18 cellular contexts compared by ENCODE assay signal in the genomic region with DNA sequence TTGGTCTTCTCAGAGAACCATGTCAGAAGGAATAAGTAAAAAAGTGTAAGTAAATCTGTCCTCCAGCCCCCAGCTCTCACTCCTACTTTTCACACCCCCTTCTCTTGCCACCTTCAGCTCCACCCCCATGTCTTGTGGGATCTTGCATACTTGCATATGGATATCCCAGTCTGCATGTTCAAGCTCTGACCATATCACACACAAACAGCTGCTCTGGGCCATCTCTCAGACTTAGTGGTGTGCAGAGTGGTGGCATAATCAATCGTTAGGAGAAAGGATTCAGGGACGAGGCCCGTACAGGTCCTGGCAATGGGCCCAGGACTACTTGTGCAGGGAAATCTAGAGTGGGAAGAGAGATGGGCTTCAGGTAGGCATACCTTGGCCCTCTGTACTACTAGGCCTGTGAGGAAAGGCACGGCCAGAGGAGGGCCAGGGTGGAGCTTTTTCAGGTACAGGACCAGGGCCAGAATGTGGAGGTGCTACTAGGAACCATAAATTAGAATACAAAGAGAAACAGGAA.
"Had no signal": no experiment of that assay in that cellular context is flagged by ENCODE, and none has a peak within 500 bp of the region (broad histone marks: within the 10 kb centered on the region; RNA-seq: fewer than 3 reads in every experiment).

No MANE protein-coding gene starts in this region.

- H3K4me2 ChIP-seq: smooth muscle cell had no signal

- H3K9me3 ChIP-seq: heart left ventricle, stomach, suprapubic skin, upper lobe of left lung had no signal

- DNase-seq: activated CD4-positive, CD25-positive, alpha-beta regulatory T cell treated with anti-CD3 and anti-CD28 coated beads, Interleukin-2, amount 50 U/mL, for 72 hours; activated T-cell treated with anti-CD3 and anti-CD28 coated beads, Interleukin-2, amount 50 U/mL, for 1 hour; aorta; cerebellar nuclear complex; cortex of kidney; endodermal cell; heart left ventricle; left ventricle myocardium superior; stimulated activated CD4-positive, alpha-beta T cell treated with anti-CD3 and anti-CD28 coated beads, Interleukin-15, amount 100 ng/mL, for 24 hours; stomach; upper lobe of left lung; WERI-Rb-1 had no signal

- ATAC-seq: activated naive CD4-positive, alpha-beta T cell treated with anti-CD3 and anti-CD28 coated beads, Interleukin-2, amount 50 U/mL, for 72 hours; heart left ventricle; left ventricle myocardium superior; sciatic nerve; stimulated activated memory B cell treated with anti-CD40 and anti-IgM and Interleukin-4, amounts not matched to agents 10 μg/mL and 1 μg/mL and 100 μg/mL, for 72 hours had no signal

- H3K4me1 Mint-ChIP-seq: endodermal cell, neural crest cell had no signal

- H3K4me3 Mint-ChIP-seq: endodermal cell; neural crest cell; stimulated activated memory B cell treated with anti-CD40 and anti-IgM and Interleukin-4, amounts not matched to agents 10 μg/mL and 1 μg/mL and 100 μg/mL, for 72 hours had no signal

- H3K9me3 Mint-ChIP-seq: endodermal cell; neural crest cell; stimulated activated memory B cell treated with anti-CD40 and anti-IgM and Interleukin-4, amounts not matched to agents 10 μg/mL and 1 μg/mL and 100 μg/mL, for 72 hours had no signal

- H3K27me3 Mint-ChIP-seq: stimulated activated memory B cell treated with anti-CD40 and anti-IgM and Interleukin-4, amounts not matched to agents 10 μg/mL and 1 μg/mL and 100 μg/mL, for 72 hours had no signal

- H3K36me3 ChIP-seq: heart left ventricle, stomach, suprapubic skin, upper lobe of left lung, WERI-Rb-1 had no signal

- H3K4me1 ChIP-seq: heart left ventricle, stomach, suprapubic skin, upper lobe of left lung had no signal

- H3K27me3 ChIP-seq: heart left ventricle, stomach, suprapubic skin, upper lobe of left lung had no signal

- H3K27ac ChIP-seq: heart left ventricle, stomach, suprapubic skin, upper lobe of left lung, WERI-Rb-1 had no signal

- H3K36me3 Mint-ChIP-seq: activated naive CD4-positive, alpha-beta T cell treated with anti-CD3 and anti-CD28 coated beads, Interleukin-2, amount 50 U/mL, for 72 hours; stimulated activated memory B cell treated with anti-CD40 and anti-IgM and Interleukin-4, amounts not matched to agents 10 μg/mL and 1 μg/mL and 100 μg/mL, for 72 hours had no signal

- H3K27ac Mint-ChIP-seq: activated naive CD4-positive, alpha-beta T cell treated with anti-CD3 and anti-CD28 coated beads, Interleukin-2, amount 50 U/mL, for 72 hours; endodermal cell; stimulated activated memory B cell treated with anti-CD40 and anti-IgM and Interleukin-4, amounts not matched to agents 10 μg/mL and 1 μg/mL and 100 μg/mL, for 72 hours had no signal

- H3K4me3 ChIP-seq: heart left ventricle, smooth muscle cell, stomach, suprapubic skin, upper lobe of left lung had no signal
